In the genomic region with DNA sequence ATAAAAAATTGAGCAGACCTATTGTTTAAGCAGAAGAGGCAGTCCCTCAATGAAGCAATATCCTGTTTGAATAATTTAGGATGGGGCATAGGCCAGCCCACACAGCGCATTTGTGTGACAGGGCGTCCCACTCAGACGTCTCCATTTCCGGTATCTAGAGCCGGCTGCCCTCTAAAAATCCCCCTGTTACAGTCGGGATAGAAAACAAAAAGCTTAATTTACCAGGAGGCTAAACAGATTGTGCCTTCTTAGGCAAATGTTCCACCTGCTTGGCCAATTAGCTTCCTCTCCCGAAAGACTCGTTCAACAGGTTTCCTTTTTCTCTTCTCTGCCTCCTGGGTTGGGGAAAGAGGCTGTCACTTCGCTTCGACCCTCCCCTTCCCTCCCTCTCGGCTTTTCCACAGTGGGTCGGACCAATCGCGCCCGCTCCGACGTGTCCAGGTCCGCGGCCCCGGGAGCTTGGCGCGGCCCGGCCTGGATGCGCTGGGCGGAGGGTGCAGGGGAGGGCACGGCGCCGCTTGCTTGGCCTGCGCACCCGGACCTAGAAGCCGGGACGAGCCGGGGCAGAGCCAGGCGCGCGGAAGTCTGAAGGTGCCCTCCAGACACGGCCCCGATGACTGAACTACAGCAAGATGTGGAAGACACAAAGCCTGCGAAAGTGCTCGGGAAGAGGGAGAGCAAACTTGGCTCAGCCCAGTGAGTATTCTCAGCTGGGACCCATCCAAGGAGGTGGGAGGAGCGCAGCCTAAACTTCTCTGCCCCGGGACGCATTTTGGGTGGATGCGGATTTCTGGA, we compare ENCODE assay signal across 8 cellular contexts. TPM values are rescaled to one million over a fixed set of nuclear protein-coding genes. Genes with fewer than 3 reads are reported as not detected.
A peak's percentile ranks its signal among the peaks of the same experiment; 100 is the strongest.
DNase-seq lines count a peak whose midpoint lies in the region; ATAC-seq and TF ChIP-seq lines count a peak whose summit lies in the region.

GRAMD2B (plus strand) TSS at position 416 of the 795 bp plus-strand sequence; CDS start at position 614, 198 bp downstream.

- in situ Hi-C loops in brain microvascular endothelial cell (cut with HindIII; ENCODE audit: low pct_ligation_motif_present, low sequenced_read_pairs) = no loop called here
- in situ Hi-C loops in gastrocnemius medialis (cut with MboI; ENCODE audit: low sequenced_read_pairs in 4 of 4) = no loop called here

- H3K27me3 ChIP-seq in brain microvascular endothelial cell (replicated peaks) (no peaks in the 10 kb centered on the region), gastrocnemius medialis (no peaks in the 10 kb centered on the region), WERI-Rb-1 (ENCODE audit: insufficient read depth, low read depth, severe bottlenecking) (no peaks in the 10 kb centered on the region)

- H3K9me3 ChIP-seq in gastrocnemius medialis (no peaks in the 10 kb centered on the region), WERI-Rb-1 (ENCODE audit: severe bottlenecking) (no peaks in the 10 kb centered on the region)

- TF ChIP-seq CTCF in brain microvascular endothelial cell (IDR thresholded peaks at IDR 0.05; ENCODE audit: low read depth, low read length, missing control alignments) (no peak), gastrocnemius medialis (IDR thresholded peaks at IDR 0.05 in 4 of 5, conservative IDR thresholded peaks at IDR 0.05 in 1 of 5) (no peak), WERI-Rb-1 (IDR thresholded peaks at IDR 0.05; ENCODE audit: low read depth, low read length) (no peak)

- H3K4me3 ChIP-seq in brain microvascular endothelial cell (ENCODE audit: low read depth, low read length) (peak within 1 kb of the TSS; percentile 89), iPS-11a (ENCODE audit: low read depth, low read length) (peak within 1 kb of the TSS; percentile 66), gastrocnemius medialis (peak within 1 kb of the TSS; percentile 55 to 73 (median 68)), WERI-Rb-1 (ENCODE audit: low read depth, low read length) (no peak within 1 kb of the TSS)

- H3K27ac ChIP-seq in brain microvascular endothelial cell = peak within 1 kb of the TSS; percentile 67
- H3K27ac ChIP-seq in gastrocnemius medialis = peak within 1 kb of the TSS; percentile 78 to 85 (median 81)
- no peak within 1 kb of the TSS for H3K27ac ChIP-seq in WERI-Rb-1

- intact Hi-C loops in gastrocnemius medialis (cut with DNase I; ENCODE audit: low total_unique reads) = loop anchor here (5.0 kb wide), 1 partner anchor 41 kb away; no protein-coding TSS in a partner anchor

- H3K36me3 ChIP-seq in brain microvascular endothelial cell (replicated peaks) (no peaks in the 10 kb centered on the region), gastrocnemius medialis (no peaks in the 10 kb centered on the region), WERI-Rb-1 (no peaks in the 10 kb centered on the region)

- no peaks in the 10 kb centered on the region for H3K4me1 ChIP-seq in gastrocnemius medialis

- peak; percentile 89 to 90 for ATAC-seq in gastrocnemius medialis

- peak; percentile 60 to 72 for TF ChIP-seq POLR2A in gastrocnemius medialis (IDR thresholded peaks at IDR 0.05)

- peak; percentile 80 for DNase-seq in GM04503 (ENCODE audit: low read depth)
- peak; percentile 89 for DNase-seq in HCEC 1CT
- peak; percentile 83 for DNase-seq in MV-4-11 (lab: John Stamatoyannopoulos, UW)
- peak; percentile 16 for DNase-seq in UCSD-AML1 (lab: John Stamatoyannopoulos, UW; ENCODE audit: unreplicated experiment)
- DNase-seq in brain microvascular endothelial cell = peak; percentile 85
- DNase-seq in gastrocnemius medialis = peak; percentile 51 to 72
- DNase-seq in WERI-Rb-1 = no peak

RNA-seq across cellular contexts. Expression of gene GRAMD2B, which starts in this region (rescaled TPM):
- 10 to 100 TPM in 1 of 4 donors, 1 to 10 TPM in 3; 4.6 to 10.4 (median 8.9) TPM for total RNA-seq in gastrocnemius medialis
